ENCODE assay signal across 1 cellular context in the genomic region with DNA sequence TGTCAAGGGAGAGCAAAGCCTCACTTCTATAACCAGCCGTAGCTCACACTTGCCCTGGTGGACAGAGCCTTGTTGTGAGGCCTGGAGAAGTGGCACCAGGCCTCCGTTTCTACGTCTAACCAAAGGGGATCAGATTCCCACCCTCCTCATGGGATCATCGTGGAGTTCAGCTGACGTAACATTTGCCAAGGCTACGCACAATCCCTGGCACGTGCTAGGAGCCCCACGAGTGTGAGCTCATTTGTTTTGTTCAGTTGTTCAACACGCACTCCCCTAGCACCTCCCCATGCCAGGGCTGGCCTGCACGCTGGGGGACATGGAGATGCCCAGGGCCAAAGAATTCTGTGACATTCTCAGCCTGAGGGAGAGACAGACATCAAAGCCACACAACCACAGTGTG.
TF ChIP-seq lines count a peak whose summit lies in the region.

No MANE protein-coding gene starts in this region.

TF ChIP-seq in IMR-90, 13 proteins besides CTCF, POLR2A, EP300 and RAD21:
- TF ChIP-seq CEBPB (IDR thresholded peaks at IDR 0.05; ENCODE audit: low read depth, low read length) = no peak
